In genomic region chr2:123043458-123043857, GRCh38 we compare ENCODE assay signal across 40 cellular contexts.
"Had no signal": no experiment of that assay in that cellular context is flagged by ENCODE, and none has a peak within 500 bp of the region (broad histone marks: within the 10 kb centered on the region; RNA-seq: fewer than 3 reads in every experiment).

No MANE protein-coding gene starts in this region.

- H3K4me3 Mint-ChIP-seq: activated naive CD4-positive, alpha-beta T cell treated with anti-CD3 and anti-CD28 coated beads for 36 hours; activated naive CD4-positive, alpha-beta T cell treated with anti-CD3 and anti-CD28 coated beads, Interleukin-2, amount 10 ng/mL, durations not matched to agents 7 days and 5 days; activated naive CD4-positive, alpha-beta T cell treated with anti-CD3 and anti-CD28 coated beads, Interleukin-2, amount 50 U/mL, for 24 hours; activated naive CD8-positive, alpha-beta T cell; activated naive CD8-positive, alpha-beta T cell treated with anti-CD3 and anti-CD28 coated beads for 36 hours; activated naive CD8-positive, alpha-beta T cell treated with anti-CD3 and anti-CD28 coated beads, Interleukin-2, amount 10 ng/mL, durations not matched to agents 7 days and 5 days; activated naive CD8-positive, alpha-beta T cell treated with anti-CD3 and anti-CD28 coated beads, Interleukin-2, amount 50 U/mL, for 24 hours; activated T-cell treated with anti-CD3 and anti-CD28 coated beads, Interleukin-2, amount 50 U/mL, for 24 hours; activated T-cell treated with anti-CD3 and anti-CD28 coated beads, Interleukin-2, amount 50 U/mL, for 4 hours; activated T-cell treated with anti-CD3 and anti-CD28 coated beads, Interleukin-2, amount 50 U/mL, for 72 hours; activated T-helper 1 cell treated with anti-CD3 and anti-CD28 coated beads, Interleukin-12 subunit alpha, Interleukin-12 subunit beta, Interleukin-2, Interleukin-4 antibody, amounts not matched to agents 30 ng/mL and 10 ng/mL and 1 ng/mL, durations not matched to agents 14 hours and 24 hours and 36 hours; activated T-helper 17 cell treated with anti-CD3 and anti-CD28 coated beads, Interleukin-2, amount 50 U/mL, for 72 hours; brain; central memory CD8-positive, alpha-beta T cell had no signal

- ATAC-seq: activated naive CD4-positive, alpha-beta T cell treated with anti-CD3 and anti-CD28 coated beads, Interleukin-2, amount 50 U/mL, for 72 hours; activated naive CD8-positive, alpha-beta T cell treated with anti-CD3 and anti-CD28 coated beads, Interleukin-2, amount 50 U/mL, for 24 hours; activated T-cell treated with anti-CD3 and anti-CD28 coated beads, Interleukin-2, amount 50 U/mL, for 4 hours; activated T-cell treated with anti-CD3 and anti-CD28 coated beads, Interleukin-2, amount 50 U/mL, for 72 hours; activated T-helper 17 cell treated with anti-CD3 and anti-CD28 coated beads, Interleukin-2, amount 50 U/mL, for 72 hours; body of pancreas had no signal

- H3K4me1 ChIP-seq: adrenal gland, ascending aorta, body of pancreas, breast epithelium had no signal

- H3K27me3 Mint-ChIP-seq: activated naive CD4-positive, alpha-beta T cell treated with anti-CD3 and anti-CD28 coated beads, Interleukin-2, amount 10 ng/mL, durations not matched to agents 7 days and 5 days; activated naive CD4-positive, alpha-beta T cell treated with anti-CD3 and anti-CD28 coated beads, Interleukin-2, amount 50 U/mL, for 24 hours; activated naive CD8-positive, alpha-beta T cell; activated naive CD8-positive, alpha-beta T cell treated with anti-CD3 and anti-CD28 coated beads for 36 hours; activated naive CD8-positive, alpha-beta T cell treated with anti-CD3 and anti-CD28 coated beads, Interleukin-2, amount 10 ng/mL, durations not matched to agents 7 days and 5 days; activated naive CD8-positive, alpha-beta T cell treated with anti-CD3 and anti-CD28 coated beads, Interleukin-2, amount 50 U/mL, for 24 hours; activated T-cell treated with anti-CD3 and anti-CD28 coated beads, Interleukin-2, amount 50 U/mL, for 24 hours; activated T-helper 17 cell treated with anti-CD3 and anti-CD28 coated beads, Interleukin-2, amount 50 U/mL, for 72 hours; central memory CD8-positive, alpha-beta T cell had no signal

- H3K36me3 ChIP-seq: adrenal gland, ascending aorta, brain microvascular endothelial cell, breast epithelium, cardiac muscle cell had no signal

- H3K4me3 ChIP-seq: adrenal gland, ascending aorta, body of pancreas, breast epithelium, cardiac muscle cell had no signal

- FAIRE-seq: astrocyte, bronchial epithelial cell had no signal

- H3K9me3 Mint-ChIP-seq: activated T-helper 1 cell treated with anti-CD3 and anti-CD28 coated beads, Interleukin-12 subunit alpha, Interleukin-12 subunit beta, Interleukin-2, Interleukin-4 antibody, amounts not matched to agents 30 ng/mL and 10 ng/mL and 1 ng/mL, durations not matched to agents 14 hours and 24 hours and 36 hours had no signal

- H3K4me1 Mint-ChIP-seq: activated naive CD4-positive, alpha-beta T cell treated with anti-CD3 and anti-CD28 coated beads, Interleukin-2, amount 10 ng/mL, durations not matched to agents 7 days and 5 days; activated naive CD4-positive, alpha-beta T cell treated with anti-CD3 and anti-CD28 coated beads, Interleukin-2, amount 50 U/mL, for 24 hours; activated naive CD8-positive, alpha-beta T cell treated with anti-CD3 and anti-CD28 coated beads for 36 hours; activated naive CD8-positive, alpha-beta T cell treated with anti-CD3 and anti-CD28 coated beads, Interleukin-2, amount 10 ng/mL, durations not matched to agents 7 days and 5 days; activated naive CD8-positive, alpha-beta T cell treated with anti-CD3 and anti-CD28 coated beads, Interleukin-2, amount 50 U/mL, for 24 hours; activated T-helper 17 cell treated with anti-CD3 and anti-CD28 coated beads, Interleukin-2, amount 50 U/mL, for 72 hours; brain; central memory CD8-positive, alpha-beta T cell had no signal

- H3K27me3 ChIP-seq: adrenal gland, ascending aorta, body of pancreas, brain microvascular endothelial cell, breast epithelium, cardiac muscle cell had no signal

- H3K9me3 ChIP-seq: adrenal gland, ascending aorta, body of pancreas, breast epithelium had no signal

- H3K36me3 Mint-ChIP-seq: activated naive CD4-positive, alpha-beta T cell treated with anti-CD3 and anti-CD28 coated beads, Interleukin-2, amount 10 ng/mL, durations not matched to agents 7 days and 5 days; activated naive CD4-positive, alpha-beta T cell treated with anti-CD3 and anti-CD28 coated beads, Interleukin-2, amount 50 U/mL, for 24 hours; activated naive CD4-positive, alpha-beta T cell treated with anti-CD3 and anti-CD28 coated beads, Interleukin-2, amount 50 U/mL, for 72 hours; activated naive CD8-positive, alpha-beta T cell; activated naive CD8-positive, alpha-beta T cell treated with anti-CD3 and anti-CD28 coated beads for 36 hours; activated naive CD8-positive, alpha-beta T cell treated with anti-CD3 and anti-CD28 coated beads, Interleukin-2, amount 10 ng/mL, durations not matched to agents 7 days and 5 days; brain had no signal

- DNase-seq: activated effector memory CD4-positive, alpha-beta T cell treated with anti-CD3 and anti-CD28 coated beads, Interleukin-2, amount 50 U/mL, for 16 hours; activated effector memory CD4-positive, alpha-beta T cell treated with Interleukin-2 at 50 U/mL for 16 hours; activated gamma-delta T cell; activated gamma-delta T cell treated with Interleukin-2 at 50 U/mL for 16 hours; activated naive CD4-positive, alpha-beta T cell; activated naive CD4-positive, alpha-beta T cell treated with anti-CD3 and anti-CD28 coated beads for 36 hours; activated naive CD4-positive, alpha-beta T cell treated with anti-CD3 and anti-CD28 coated beads, Interleukin-2, amount 10 ng/mL, durations not matched to agents 7 days and 5 days; activated naive CD4-positive, alpha-beta T cell treated with anti-CD3 and anti-CD28 coated beads, Interleukin-2, amount 50 U/mL, for 16 hours; activated naive CD4-positive, alpha-beta T cell treated with Interleukin-2 at 50 U/mL for 16 hours; activated naive CD8-positive, alpha-beta T cell treated with anti-CD3 and anti-CD28 coated beads for 36 hours; activated naive CD8-positive, alpha-beta T cell treated with anti-CD3 and anti-CD28 coated beads, Interleukin-2, amount 10 ng/mL, durations not matched to agents 7 days and 5 days; activated naive CD8-positive, alpha-beta T cell treated with anti-CD3 and anti-CD28 coated beads, Interleukin-2, amount 50 U/mL, for 24 hours; activated T-cell treated with anti-CD3 and anti-CD28 coated beads, Interleukin-2, amount 50 U/mL, for 1 hour; activated T-cell treated with anti-CD3 and anti-CD28 coated beads, Interleukin-2, amount 50 U/mL, for 24 hours; activated T-cell treated with anti-CD3 and anti-CD28 coated beads, Interleukin-2, amount 50 U/mL, for 4 hours; activated T-cell treated with anti-CD3 and anti-CD28 coated beads, Interleukin-2, amount 50 U/mL, for 48 hours; activated T-cell treated with anti-CD3 and anti-CD28 coated beads, Interleukin-2, amount 50 U/mL, for 72 hours; adrenal gland; amniotic stem cell; amygdala; anterior cingulate cortex; aorta; body of pancreas; brain microvascular endothelial cell; caudate nucleus; central memory CD4-positive, alpha-beta T cell; cerebellar nuclear complex had no signal

- H3K27ac ChIP-seq: adrenal gland, ascending aorta, body of pancreas, brain microvascular endothelial cell, breast epithelium, cardiac muscle cell had no signal

- H3K27ac Mint-ChIP-seq: activated naive CD4-positive, alpha-beta T cell treated with anti-CD3 and anti-CD28 coated beads for 36 hours; activated naive CD4-positive, alpha-beta T cell treated with anti-CD3 and anti-CD28 coated beads, Interleukin-2, amount 10 ng/mL, durations not matched to agents 7 days and 5 days; activated naive CD4-positive, alpha-beta T cell treated with anti-CD3 and anti-CD28 coated beads, Interleukin-2, amount 50 U/mL, for 24 hours; activated naive CD4-positive, alpha-beta T cell treated with anti-CD3 and anti-CD28 coated beads, Interleukin-2, amount 50 U/mL, for 72 hours; activated naive CD8-positive, alpha-beta T cell; activated naive CD8-positive, alpha-beta T cell treated with anti-CD3 and anti-CD28 coated beads for 36 hours; activated naive CD8-positive, alpha-beta T cell treated with anti-CD3 and anti-CD28 coated beads, Interleukin-2, amount 10 ng/mL, durations not matched to agents 7 days and 5 days; activated naive CD8-positive, alpha-beta T cell treated with anti-CD3 and anti-CD28 coated beads, Interleukin-2, amount 50 U/mL, for 24 hours; activated T-cell treated with anti-CD3 and anti-CD28 coated beads, Interleukin-2, amount 50 U/mL, for 24 hours; activated T-cell treated with anti-CD3 and anti-CD28 coated beads, Interleukin-2, amount 50 U/mL, for 72 hours; activated T-helper 1 cell treated with anti-CD3 and anti-CD28 coated beads, Interleukin-12 subunit alpha, Interleukin-12 subunit beta, Interleukin-2, Interleukin-4 antibody, amounts not matched to agents 30 ng/mL and 10 ng/mL and 1 ng/mL, durations not matched to agents 14 hours and 24 hours and 36 hours; activated T-helper 17 cell treated with anti-CD3 and anti-CD28 coated beads, Interleukin-2, amount 50 U/mL, for 72 hours; activated T-helper 2 cell treated with anti-CD3 and anti-CD28 coated beads, Interferon-gamma antibody, Interleukin-2, Interleukin-4, amounts not matched to agents 10 μg/mL and 5 μg/mL and 100 μg/mL, durations not matched to agents 14 hours and 24 hours and 36 hours; brain had no signal
